16 cellular contexts compared by ENCODE assay signal in genomic region chr2:72386288-72386687, GRCh38.
"Had no signal": no experiment of that assay in that cellular context is flagged by ENCODE, and none has a peak within 500 bp of the region (broad histone marks: within the 10 kb centered on the region; RNA-seq: fewer than 3 reads in every experiment).

No MANE protein-coding gene starts in this region.

- H3K27me3 Mint-ChIP-seq: naive thymus-derived CD8-positive, alpha-beta T cell had no signal

- H3K4me3 ChIP-seq: colonic mucosa, hepatocyte, mucosa of descending colon, psoas muscle, sigmoid colon, skin epidermis had no signal

- H3K27ac ChIP-seq: colonic mucosa, hepatocyte, neutrophil, psoas muscle, sigmoid colon, skin epidermis had no signal

- H3K27ac Mint-ChIP-seq: naive thymus-derived CD8-positive, alpha-beta T cell had no signal

- H3K36me3 ChIP-seq: colonic mucosa, neutrophil, sigmoid colon had no signal

- H3K4me3 Mint-ChIP-seq: naive thymus-derived CD8-positive, alpha-beta T cell had no signal

- DNase-seq: colonic mucosa; dermis blood vessel endothelial cell; foreskin melanocyte; head of caudate nucleus; kidney glomerular epithelial cell; mucosa of descending colon; naive thymus-derived CD8-positive, alpha-beta T cell; psoas muscle; retina; sigmoid colon; stimulated activated naive CD4-positive, alpha-beta T cell; trophoblast cell had no signal

- H3K79me2 ChIP-seq: hepatocyte had no signal

- H3K4me1 Mint-ChIP-seq: naive thymus-derived CD8-positive, alpha-beta T cell had no signal

- H3K4me1 ChIP-seq: colonic mucosa, psoas muscle, sigmoid colon had no signal

- H3K9me3 ChIP-seq: neutrophil had no signal

- H2AFZ ChIP-seq: hepatocyte had no signal

- H3K4me2 ChIP-seq: hepatocyte had no signal

- H3K27me3 ChIP-seq: colonic mucosa, hepatocyte, neutrophil, sigmoid colon had no signal

- FAIRE-seq: islet of Langerhans had no signal

- ATAC-seq: mucosa of descending colon; naive thymus-derived CD8-positive, alpha-beta T cell; psoas muscle had no signal
